9 cellular contexts compared by ENCODE assay signal in genomic region chr5:17316973-17317459, GRCh38.
DNase-seq lines count a peak whose midpoint lies in the region; ATAC-seq and TF ChIP-seq lines count a peak whose summit lies in the region.
"Had no signal": no experiment of that assay in that cellular context is flagged by ENCODE, and none has a peak within 500 bp of the region (broad histone marks: within the 10 kb centered on the region; RNA-seq: fewer than 3 reads in every experiment).

No MANE protein-coding gene starts in this region.

- H3K36me3 Mint-ChIP-seq in progenitor cell of endocrine pancreas (ENCODE audit: insufficient read depth): no peaks in the 10 kb centered on the region
- H3K36me3 Mint-ChIP-seq in activated T-cell treated with anti-CD3 and anti-CD28 coated beads, Interleukin-2, amount 50 U/mL, for 24 hours (ENCODE audit: low read depth): no peaks in the 10 kb centered on the region
- H3K36me3 Mint-ChIP-seq in activated CD4-positive, alpha-beta T cell treated with anti-CD3 and anti-CD28 coated beads, Interleukin-2, amount 10 ng/mL, durations not matched to agents 7 days and 5 days (ENCODE audit: low read depth): no peaks in the 10 kb centered on the region

- no peak overlapping the region for H3K4me3 Mint-ChIP-seq in progenitor cell of endocrine pancreas (ENCODE audit: low read depth)
- H3K4me3 Mint-ChIP-seq in activated T-cell treated with anti-CD3 and anti-CD28 coated beads, Interleukin-2, amount 50 U/mL, for 24 hours: no peak overlapping the region
- H3K4me3 Mint-ChIP-seq in activated CD4-positive, alpha-beta T cell treated with anti-CD3 and anti-CD28 coated beads, Interleukin-2, amount 10 ng/mL, durations not matched to agents 7 days and 5 days: no peak overlapping the region
- H3K4me3 Mint-ChIP-seq: neural crest cell had no signal

- POLR2A ChIA-PET in activated CD4-positive, alpha-beta T cell treated with anti-CD3 and anti-CD28 coated beads, Interleukin-2, amount 10 ng/mL, durations not matched to agents 7 days and 5 days (lab: Charles Lee): no interaction called here

- no peaks in the 10 kb centered on the region for H3K27me3 Mint-ChIP-seq in progenitor cell of endocrine pancreas
- no peaks in the 10 kb centered on the region for H3K27me3 Mint-ChIP-seq in activated T-cell treated with anti-CD3 and anti-CD28 coated beads, Interleukin-2, amount 50 U/mL, for 24 hours
- H3K27me3 Mint-ChIP-seq in activated CD4-positive, alpha-beta T cell treated with anti-CD3 and anti-CD28 coated beads, Interleukin-2, amount 10 ng/mL, durations not matched to agents 7 days and 5 days: no peaks in the 10 kb centered on the region

- DNase-seq in SKM-1 (lab: John Stamatoyannopoulos, UW; ENCODE audit: unreplicated experiment) (peak; percentile 89), progenitor cell of endocrine pancreas (ENCODE audit: low spot score, unreplicated experiment) (no peak), NCI-H1092 (lab: John Stamatoyannopoulos, UW) (no peak), DMS 273 treated with DMSO at 0.1 percent for 48 hours (lab: John Stamatoyannopoulos, UW) (no peak)
- no peak for DNase-seq in activated T-cell treated with anti-CD3 and anti-CD28 coated beads, Interleukin-2, amount 50 U/mL, for 24 hours
- DNase-seq in activated CD4-positive, alpha-beta T cell treated with anti-CD3 and anti-CD28 coated beads, Interleukin-2, amount 10 ng/mL, durations not matched to agents 7 days and 5 days: no peak

- peak; percentile 70 for ATAC-seq in GM19351 (IDR thresholded peaks at IDR 0.05; ENCODE audit: unreplicated experiment)
- peak; percentile 63 for ATAC-seq in HG03108 (IDR thresholded peaks at IDR 0.05; ENCODE audit: unreplicated experiment)

- no peak for TF ChIP-seq CTCF in progenitor cell of endocrine pancreas (IDR thresholded peaks at IDR 0.05; ENCODE audit: unreplicated experiment)

- H3K9me3 Mint-ChIP-seq in progenitor cell of endocrine pancreas (ENCODE audit: low read depth): no peaks in the 10 kb centered on the region
- H3K9me3 Mint-ChIP-seq in activated T-cell treated with anti-CD3 and anti-CD28 coated beads, Interleukin-2, amount 50 U/mL, for 24 hours: no peaks in the 10 kb centered on the region
- peaks cover 3% of the 10 kb centered on the region for H3K9me3 Mint-ChIP-seq in activated CD4-positive, alpha-beta T cell treated with anti-CD3 and anti-CD28 coated beads, Interleukin-2, amount 10 ng/mL, durations not matched to agents 7 days and 5 days
- H3K9me3 Mint-ChIP-seq: neural crest cell had no signal

- H3K4me1 Mint-ChIP-seq in progenitor cell of endocrine pancreas (ENCODE audit: low read depth): peaks cover 11% of the 10 kb centered on the region
- H3K4me1 Mint-ChIP-seq in activated T-cell treated with anti-CD3 and anti-CD28 coated beads, Interleukin-2, amount 50 U/mL, for 24 hours (ENCODE audit: low read depth): no peaks in the 10 kb centered on the region
- no peaks in the 10 kb centered on the region for H3K4me1 Mint-ChIP-seq in activated CD4-positive, alpha-beta T cell treated with anti-CD3 and anti-CD28 coated beads, Interleukin-2, amount 10 ng/mL, durations not matched to agents 7 days and 5 days

- CTCF ChIA-PET in activated CD4-positive, alpha-beta T cell treated with anti-CD3 and anti-CD28 coated beads, Interleukin-2, amount 10 ng/mL, durations not matched to agents 7 days and 5 days (lab: Charles Lee): no interaction called here

- peak overlapping the region; percentile 22 for H3K27ac Mint-ChIP-seq in progenitor cell of endocrine pancreas
- no peak overlapping the region for H3K27ac Mint-ChIP-seq in activated T-cell treated with anti-CD3 and anti-CD28 coated beads, Interleukin-2, amount 50 U/mL, for 24 hours
- H3K27ac Mint-ChIP-seq in activated CD4-positive, alpha-beta T cell treated with anti-CD3 and anti-CD28 coated beads, Interleukin-2, amount 10 ng/mL, durations not matched to agents 7 days and 5 days: no peak overlapping the region
